In the genomic region with DNA sequence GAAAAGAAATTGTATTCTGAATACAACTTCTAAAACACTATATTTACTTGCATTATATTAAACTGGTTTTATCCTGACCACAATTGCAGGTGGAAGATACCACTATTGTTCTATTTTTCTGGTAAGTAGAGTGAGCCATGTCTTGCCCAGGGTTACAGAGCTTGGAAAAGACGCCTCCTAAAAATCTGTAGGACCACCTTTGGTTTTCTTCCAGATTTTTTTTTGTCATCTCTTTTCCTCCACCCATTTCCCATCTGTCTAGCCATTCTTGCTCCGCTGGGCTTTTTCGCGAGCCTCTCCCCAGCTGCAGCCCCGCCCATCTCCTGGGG, we compare ENCODE assay signal across 9 cellular contexts. TPM values are rescaled to one million over a fixed set of nuclear protein-coding genes. Genes with fewer than 3 reads are reported as not detected.
A peak's percentile ranks its signal among the peaks of the same experiment; 100 is the strongest.
DNase-seq lines count a peak whose midpoint lies in the region; ATAC-seq, FAIRE-seq and TF ChIP-seq lines count a peak whose summit lies in the region.
"Had no signal": no experiment of that assay in that cellular context is flagged by ENCODE, and none has a peak within 500 bp of the region (broad histone marks: within the 10 kb centered on the region; RNA-seq: fewer than 3 reads in every experiment).

No MANE protein-coding gene starts in this region.

- H3K4me1 Mint-ChIP-seq in HFFc6 (ENCODE audit: low read depth) (peaks cover 11% of the 10 kb centered on the region), astrocyte (ENCODE audit: low read depth, unreplicated experiment) (peaks cover 4% of the 10 kb centered on the region), nephron (peaks cover 7% of the 10 kb centered on the region), T-cell (peaks cover 7 to 10% (median 9%) of the 10 kb centered on the region in 3 donors)
- H3K4me1 Mint-ChIP-seq: activated T-helper 17 cell treated with anti-CD3 and anti-CD28 coated beads, Interleukin-2, amount 50 U/mL, for 72 hours had no signal

- peaks cover 46% of the 10 kb centered on the region for H3K79me2 ChIP-seq in astrocyte (ENCODE audit: insufficient read depth, low read length)

- TF ChIP-seq CTCF in C4-2B (conservative IDR thresholded peaks at IDR 0.05) (no peak), HFFc6 (IDR thresholded peaks at IDR 0.05) (no peak), astrocyte (IDR thresholded peaks at IDR 0.05; ENCODE audit: insufficient read depth, low read depth, low read length) (no peak), nephron (IDR thresholded peaks at IDR 0.05; ENCODE audit: unreplicated experiment in 3 of 3) (no peak), colonic mucosa (IDR thresholded peaks at IDR 0.05) (no peak)

- peaks cover 2% of the 10 kb centered on the region; the same call in 1 of the 2 replicates for H3K27me3 Mint-ChIP-seq in HFFc6 (ENCODE audit: insufficient read depth)
- no peaks in the 10 kb centered on the region for H3K27me3 Mint-ChIP-seq in astrocyte (ENCODE audit: low read depth, unreplicated experiment)
- peaks cover 3% of the 10 kb centered on the region for H3K27me3 Mint-ChIP-seq in nephron (ENCODE audit: low read depth)
- H3K27me3 Mint-ChIP-seq in T-cell, result peaks cover 3 to 7% of the 10 kb centered on the region in 2 donors
- H3K27me3 Mint-ChIP-seq: activated T-helper 17 cell treated with anti-CD3 and anti-CD28 coated beads, Interleukin-2, amount 50 U/mL, for 72 hours had no signal

- H3K9me3 ChIP-seq in astrocyte (ENCODE audit: insufficient read depth, low read depth, low read length), result no peaks in the 10 kb centered on the region
- H3K9me3 ChIP-seq in colonic mucosa, result no peaks in the 10 kb centered on the region

- H3K4me3 ChIP-seq in astrocyte (ENCODE audit: insufficient read depth, low read depth, low read length), result peak overlapping the region; percentile 76
- H3K4me3 ChIP-seq in colonic mucosa, result no peak overlapping the region

- peak overlapping the region; percentile 90 for H3K27ac ChIP-seq in C4-2B
- no peak overlapping the region for H3K27ac ChIP-seq in astrocyte (ENCODE audit: low read depth, low read length)
- H3K27ac ChIP-seq in colonic mucosa, result no peak overlapping the region

- ATAC-seq in T-cell (replicated peaks in 1 of 4), result no peak

- no peaks in the 10 kb centered on the region for H3K27me3 ChIP-seq in astrocyte (ENCODE audit: insufficient read depth, low read length)
- no peaks in the 10 kb centered on the region for H3K27me3 ChIP-seq in colonic mucosa

- H3K4me2 ChIP-seq in astrocyte (ENCODE audit: low read length), result peak overlapping the region; percentile 88

- POLR2A ChIA-PET in T-cell (lab: Charles Lee) (interaction anchor here in 1 of 2 donors (0.6 kb wide), 1 partner anchor 1202 kb away, joined by 3 read pairs; no protein-coding TSS in a partner anchor), HEK293T (lab: Yijun Ruan, JAX) (interaction anchor here (1.1 to 1.5 kb wide), 9 partner anchors 8 to 112 kb away, joined by 3 to 8 read pairs (median 3); no protein-coding TSS in a partner anchor)

- H3K9me3 Mint-ChIP-seq in HFFc6, result no peaks in the 10 kb centered on the region
- no peaks in the 10 kb centered on the region for H3K9me3 Mint-ChIP-seq in astrocyte (ENCODE audit: unreplicated experiment)
- no peaks in the 10 kb centered on the region for H3K9me3 Mint-ChIP-seq in nephron
- no peaks in the 10 kb centered on the region for H3K9me3 Mint-ChIP-seq in T-cell
- H3K9me3 Mint-ChIP-seq: activated T-helper 17 cell treated with anti-CD3 and anti-CD28 coated beads, Interleukin-2, amount 50 U/mL, for 72 hours had no signal

- peaks cover 41% of the 10 kb centered on the region for H4K20me1 ChIP-seq in astrocyte (ENCODE audit: insufficient read depth, low read length)

- CTCF ChIA-PET in T-cell (lab: Charles Lee), result interaction anchor here in 1 of 2 donors (0.7 kb wide), 1 partner anchor 17 kb away, joined by 4 read pairs; no protein-coding TSS in a partner anchor
- CTCF ChIA-PET in HEK293T (lab: Yijun Ruan, JAX), result no interaction called here

- H3K9ac ChIP-seq in astrocyte (ENCODE audit: low read length) (no peak overlapping the region), colonic mucosa (ENCODE audit: low read depth in 2 of 2, low read length in 2 of 2) (no peak overlapping the region)

- H3K4me3 Mint-ChIP-seq in HFFc6 (peak overlapping the region; percentile 96), astrocyte (ENCODE audit: unreplicated experiment) (no peak overlapping the region), nephron (peak overlapping the region; percentile 81 to 96 (median 91)), T-cell (peak overlapping the region in 1 of 3 donors; percentile 92)

- H3K27ac Mint-ChIP-seq in HFFc6, result no peak overlapping the region
- H3K27ac Mint-ChIP-seq in astrocyte (ENCODE audit: unreplicated experiment), result no peak overlapping the region
- peak overlapping the region in 2 of 3 experiments; percentile 68 to 87 for H3K27ac Mint-ChIP-seq in nephron
- H3K27ac Mint-ChIP-seq in T-cell, result peak overlapping the region in 1 of 2 donors; percentile 48

- H3K36me3 Mint-ChIP-seq in HFFc6 (ENCODE audit: low read depth), result peaks cover 11% of the 10 kb centered on the region
- H3K36me3 Mint-ChIP-seq in astrocyte (ENCODE audit: low read depth, unreplicated experiment), result no peaks in the 10 kb centered on the region
- H3K36me3 Mint-ChIP-seq in nephron (ENCODE audit: low read depth), result no peaks in the 10 kb centered on the region
- H3K36me3 Mint-ChIP-seq in T-cell, result no peaks in the 10 kb centered on the region

- no peak overlapping the region for H2AFZ ChIP-seq in astrocyte (ENCODE audit: low read depth, low read length)

- intact Hi-C loops in colonic mucosa (cut with DNase I), result loop anchor here (10.0 kb wide), 1 partner anchor 122 kb away; no protein-coding TSS in a partner anchor

- H3K36me3 ChIP-seq in astrocyte (ENCODE audit: insufficient read depth, low read length) (no peaks in the 10 kb centered on the region), colonic mucosa (no peaks in the 10 kb centered on the region)

- no peak for FAIRE-seq in astrocyte (lab: Jason Lieb, UNC)

- DNase-seq in HFFc6 (no peak), astrocyte (ENCODE audit: low read depth) (no peak), T-cell (no peak), colonic mucosa (no peak), HEK293T (ENCODE audit: extremely low spot score) (no peak)
- no peak for DNase-seq in stimulated activated CD4-positive, alpha-beta T cell treated with anti-CD3 and anti-CD28 coated beads, Interleukin-1b, Interleukin-23, amount 100 ng/mL, for 48 hours

- peaks cover 4% of the 10 kb centered on the region for H3K4me1 ChIP-seq in astrocyte (ENCODE audit: insufficient read depth, low read length)
- no peaks in the 10 kb centered on the region for H3K4me1 ChIP-seq in colonic mucosa

TF ChIP-seq in HEK293T, 16 proteins besides CTCF, POLR2A, EP300 and RAD21:
- no peak for TF ChIP-seq FOXA1 (IDR thresholded peaks at IDR 0.05)
- TF ChIP-seq FOXK2 (IDR thresholded peaks at IDR 0.05), result no peak
- no peak for TF ChIP-seq BHLHE40 (IDR thresholded peaks at IDR 0.05; ENCODE audit: borderline replicate concordance)
- TF ChIP-seq, protein P1, sequence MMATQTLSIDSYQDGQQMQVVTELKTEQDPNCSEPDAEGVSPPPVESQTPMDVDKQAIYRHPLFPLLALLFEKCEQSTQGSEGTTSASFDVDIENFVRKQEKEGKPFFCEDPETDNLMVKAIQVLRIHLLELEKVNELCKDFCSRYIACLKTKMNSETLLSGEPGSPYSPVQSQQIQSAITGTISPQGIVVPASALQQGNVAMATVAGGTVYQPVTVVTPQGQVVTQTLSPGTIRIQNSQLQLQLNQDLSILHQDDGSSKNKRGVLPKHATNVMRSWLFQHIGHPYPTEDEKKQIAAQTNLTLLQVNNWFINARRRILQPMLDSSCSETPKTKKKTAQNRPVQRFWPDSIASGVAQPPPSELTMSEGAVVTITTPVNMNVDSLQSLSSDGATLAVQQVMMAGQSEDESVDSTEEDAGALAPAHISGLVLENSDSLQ (IDR thresholded peaks at IDR 0.05), result no peak
- TF ChIP-seq NFRKB (IDR thresholded peaks at IDR 0.05), result no peak
- TF ChIP-seq HDGF (IDR thresholded peaks at IDR 0.05; ENCODE audit: borderline replicate concordance), result no peak
- no peak for TF ChIP-seq TARDBP (IDR thresholded peaks at IDR 0.05)
- TF ChIP-seq L3MBTL2 (conservative IDR thresholded peaks at IDR 0.05), result no peak
- TF ChIP-seq LEF1 (IDR thresholded peaks at IDR 0.05; ENCODE audit: borderline replicate concordance), result no peak
- no peak for TF ChIP-seq FOXM1 (IDR thresholded peaks at IDR 0.05; ENCODE audit: borderline replicate concordance)
- TF ChIP-seq ELF4 (IDR thresholded peaks at IDR 0.05), result no peak
- TF ChIP-seq ARNT (IDR thresholded peaks at IDR 0.05), result no peak
- no peak for TF ChIP-seq CTBP1 (IDR thresholded peaks at IDR 0.05; ENCODE audit: borderline replicate concordance)
- no peak for TF ChIP-seq ZNF384 (IDR thresholded peaks at IDR 0.05)
- no peak for TF ChIP-seq SP1 (IDR thresholded peaks at IDR 0.05)
- TF ChIP-seq SUZ12 (IDR thresholded peaks at IDR 0.05), result no peak

RNA-seq across cellular contexts. Expression of gene MTMR3, which starts 0.3 kb away (rescaled TPM):
- 10 to 100 TPM; 19.0 to 27.0 (median 21.7) TPM for total RNA-seq in HFFc6 (2021; fragmentation: NEBNext Ultra II Directional; extraction: Animal tissue kit (Norgen Biotek cat#: 25700))
- total RNA-seq in astrocyte, result 37.3 and 41.0 TPM in 2 replicates
- total RNA-seq in T-cell, result 10 to 100 TPM; 49.2 to 62.7 (median 57.1) TPM
- 10 to 100 TPM; 35.9 to 49.4 TPM for total RNA-seq in colonic mucosa

RNA-seq across cellular contexts. Expression of gene ASCC2, which starts 44.6 kb away (rescaled TPM):
- 10 to 100 TPM; 60.1 to 73.6 (median 66.4) TPM for total RNA-seq in HFFc6 (2021; fragmentation: NEBNext Ultra II Directional; extraction: Animal tissue kit (Norgen Biotek cat#: 25700))
- 69.5 and 71.2 TPM in 2 replicates for total RNA-seq in astrocyte
- total RNA-seq in T-cell, result 10 to 100 TPM; 80.1 to 94.2 (median 85.7) TPM
- total RNA-seq in colonic mucosa, result 10 to 100 TPM; 52.8 to 77.0 TPM

Comparison
In these comparisons a context has a peak if more than half of its experiments do, and no peak if none do; other contexts are left out.
1. H3K27ac Mint-ChIP-seq: peak in nephron (2 of 3); none in HFFc6 (single experiment) and astrocyte (single experiment).